Comparison of ENCODE assay signal across 26 cellular contexts in the genomic region with DNA sequence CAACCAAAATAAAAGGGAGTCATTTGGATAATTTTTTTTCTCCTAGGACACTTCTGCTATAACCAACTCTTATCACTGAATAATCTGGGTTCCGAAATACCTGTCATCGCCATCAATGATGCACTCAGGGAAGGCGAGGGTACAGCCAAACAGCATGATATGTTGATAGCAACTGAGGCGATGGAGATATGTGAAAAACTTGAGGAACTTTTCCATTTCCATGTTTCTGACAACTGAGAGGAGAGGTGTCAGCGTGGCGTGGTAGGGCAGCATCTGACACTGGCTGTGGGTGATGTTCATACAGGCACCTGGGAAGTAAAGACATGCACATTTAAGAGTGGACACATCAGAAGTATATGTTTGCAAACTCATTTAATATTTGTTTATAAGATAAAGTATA.
"Had no signal": no experiment of that assay in that cellular context is flagged by ENCODE, and none has a peak within 500 bp of the region (broad histone marks: within the 10 kb centered on the region; RNA-seq: fewer than 3 reads in every experiment).

No MANE protein-coding gene starts in this region.

- H3K4me1 Mint-ChIP-seq: mesothelial cell of epicardium; naive B cell; stimulated activated naive B cell treated with anti-CD40 and anti-IgM and Interleukin-4, amounts not matched to agents 10 μg/mL and 1 μg/mL and 100 μg/mL, for 72 hours had no signal

- H3K4me3 Mint-ChIP-seq: mesothelial cell of epicardium; naive B cell; natural killer cell treated with Interleukin-12 subunit alpha and Interleukin-12 subunit beta and Interleukin-15 and Interleukin-18, amount 100 ng/mL, for 72 hours; stimulated activated naive B cell treated with anti-CD40 and anti-IgM and Interleukin-4, amounts not matched to agents 10 μg/mL and 1 μg/mL and 100 μg/mL, for 72 hours had no signal

- H3K4me1 ChIP-seq: pancreas, psoas muscle, stomach, testis, thyroid gland, transverse colon, upper lobe of left lung, vagina had no signal

- ATAC-seq: left lobe of liver; natural killer cell treated with Interleukin-12 subunit alpha and Interleukin-12 subunit beta and Interleukin-15 and Interleukin-18, amount 100 ng/mL, for 72 hours; pancreas; psoas muscle; sciatic nerve; stimulated activated naive B cell treated with anti-CD40 and anti-IgM and Interleukin-4, amounts not matched to agents 10 μg/mL and 1 μg/mL and 100 μg/mL, for 72 hours; stimulated activated naive CD8-positive, alpha-beta T cell treated with anti-CD3 and anti-CD28 coated beads, Interleukin-15, Interleukin-2, amounts not matched to agents 100 U/mL and 50 U/mL, for 24 hours had no signal

- H3K79me2 ChIP-seq: hepatocyte had no signal

- H3K9me3 ChIP-seq: pancreas, psoas muscle, stomach, testis, thyroid gland, transverse colon, upper lobe of left lung, vagina had no signal

- H3K36me3 Mint-ChIP-seq: mesothelial cell of epicardium; naive B cell; natural killer cell treated with Interleukin-12 subunit alpha and Interleukin-12 subunit beta and Interleukin-15 and Interleukin-18, amount 100 ng/mL, for 72 hours had no signal

- H3K4me3 ChIP-seq: heart right ventricle, hepatocyte, lung, pancreas, psoas muscle, skin epidermis, stomach, testis, thyroid gland, transverse colon, upper lobe of left lung, vagina had no signal

- H3K4me2 ChIP-seq: hepatocyte had no signal

- H3K36me3 ChIP-seq: heart right ventricle, pancreas, stomach, thyroid gland, transverse colon, upper lobe of left lung, vagina had no signal

- H3K9me3 Mint-ChIP-seq: natural killer cell treated with Interleukin-12 subunit alpha and Interleukin-12 subunit beta and Interleukin-15 and Interleukin-18, amount 100 ng/mL, for 72 hours had no signal

- FAIRE-seq: pancreas had no signal

- H3K27me3 ChIP-seq: heart right ventricle, hepatocyte, pancreas, stomach, testis, thyroid gland, transverse colon, upper lobe of left lung, vagina had no signal

- H3K27ac Mint-ChIP-seq: mesothelial cell of epicardium; natural killer cell treated with Interleukin-12 subunit alpha and Interleukin-12 subunit beta and Interleukin-15 and Interleukin-18, amount 100 ng/mL, for 72 hours; stimulated activated naive B cell treated with anti-CD40 and anti-IgM and Interleukin-4, amounts not matched to agents 10 μg/mL and 1 μg/mL and 100 μg/mL, for 72 hours had no signal

- H3K27ac ChIP-seq: hepatocyte, pancreas, psoas muscle, skin epidermis, stomach, testis, thyroid gland, transverse colon, upper lobe of left lung, vagina had no signal

- H2AFZ ChIP-seq: hepatocyte had no signal

- DNase-seq: heart right ventricle; islet precursor cell; mesendoderm; naive B cell; nucleus accumbens; pancreas; psoas muscle; stimulated activated CD4-positive, alpha-beta T cell treated with anti-CD3 and anti-CD28 coated beads, Interleukin-12 subunit alpha, Interleukin-12 subunit beta, amount 100 ng/mL, for 4 hours; stimulated activated CD4-positive, alpha-beta T cell treated with anti-CD3 and anti-CD28 coated beads, Interleukin-15, amount 100 ng/mL, for 24 hours; stimulated activated CD4-positive, alpha-beta T cell treated with anti-CD3 and anti-CD28 coated beads, Interleukin-2, amount 100 ng/mL, for 24 hours; stimulated activated CD4-positive, alpha-beta T cell treated with anti-CD3 and anti-CD28 coated beads, Interleukin-4, amount 100 ng/mL, for 1 hour; stimulated activated naive B cell treated with anti-CD40 and anti-IgM and Interleukin-4, amounts not matched to agents 10 μg/mL and 1 μg/mL and 100 μg/mL, for 72 hours; stimulated activated naive CD8-positive, alpha-beta T cell treated with anti-CD3 and anti-CD28 coated beads, Interleukin-15, Interleukin-2, amounts not matched to agents 100 U/mL and 50 U/mL, for 24 hours; stomach; testis; thyroid gland; transverse colon; upper lobe of left lung had no signal
